Comparison of ENCODE assay signal across 25 cellular contexts in the genomic region with DNA sequence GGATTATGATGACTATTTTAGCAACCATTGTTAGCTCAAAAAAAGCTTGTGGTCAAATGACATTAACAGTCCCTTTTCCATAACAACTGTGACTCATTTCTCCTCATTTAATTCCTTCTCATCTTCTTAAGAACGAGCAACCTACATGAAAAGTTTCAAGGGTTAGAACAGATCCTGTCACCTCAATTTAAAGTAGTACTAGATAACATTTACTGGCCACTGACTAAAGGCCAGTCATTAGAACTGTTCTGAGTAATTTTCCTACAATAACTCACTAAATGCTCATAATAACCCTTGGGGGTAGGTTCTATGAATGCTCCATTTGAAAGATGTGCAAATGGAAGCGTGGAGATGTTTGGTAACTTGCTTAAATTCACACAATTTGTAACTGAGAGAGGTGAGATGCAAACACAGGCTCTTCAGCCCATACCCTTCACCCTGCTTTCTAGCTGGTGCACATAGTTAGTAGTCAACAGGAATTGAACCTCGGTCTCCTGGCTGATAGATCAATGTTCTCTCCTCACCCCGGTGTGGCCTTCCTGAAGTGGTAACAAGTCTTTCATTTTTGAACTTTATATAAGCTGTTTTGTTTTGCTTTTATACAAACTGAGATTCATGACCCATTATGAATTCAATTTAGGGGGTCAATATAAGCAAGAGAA.
DNase-seq lines count a peak whose midpoint lies in the region; ATAC-seq lines count a peak whose summit lies in the region.
"Had no signal": no experiment of that assay in that cellular context is flagged by ENCODE, and none has a peak within 500 bp of the region (broad histone marks: within the 10 kb centered on the region; RNA-seq: fewer than 3 reads in every experiment).

No MANE protein-coding gene starts in this region.

- peak; percentile 46 for ATAC-seq in HG02885 (IDR thresholded peaks at IDR 0.05; ENCODE audit: poor library complexity, unreplicated experiment)
- ATAC-seq in activated T-helper 17 cell treated with anti-CD3 and anti-CD28 coated beads, Interleukin-2, amount 50 U/mL, for 72 hours (replicated peaks) = peak; percentile 89
- ATAC-seq in memory B cell (ENCODE audit: low read depth) = no peak
- ATAC-seq in HG03342 (IDR thresholded peaks at IDR 0.05; ENCODE audit: unreplicated experiment) = no peak
- ATAC-seq: CD8-positive, alpha-beta T cell; left colon; upper lobe of right lung; WTC11 had no signal

- peak overlapping the region; percentile 13 for H3K27ac Mint-ChIP-seq in T-helper 2 cell treated with Interferon-gamma antibody and Interleukin-4, amounts not matched to agents 5 μg/mL and 100 μg/mL, for 36 hours
- peak overlapping the region; percentile 80 for H3K27ac Mint-ChIP-seq in activated T-helper 17 cell treated with anti-CD3 and anti-CD28 coated beads, Interleukin-2, amount 50 U/mL, for 72 hours
- peak overlapping the region; percentile 38 for H3K27ac Mint-ChIP-seq in memory B cell
- H3K27ac Mint-ChIP-seq: CD8-positive, alpha-beta T cell; HFFc6; WTC11 had no signal

- H3K4me3 Mint-ChIP-seq in T-helper 2 cell treated with Interferon-gamma antibody and Interleukin-4, amounts not matched to agents 5 μg/mL and 100 μg/mL, for 36 hours = no peak overlapping the region
- peak overlapping the region; percentile 25 for H3K4me3 Mint-ChIP-seq in activated T-helper 17 cell treated with anti-CD3 and anti-CD28 coated beads, Interleukin-2, amount 50 U/mL, for 72 hours
- no peak overlapping the region for H3K4me3 Mint-ChIP-seq in memory B cell
- H3K4me3 Mint-ChIP-seq: CD8-positive, alpha-beta T cell; HFFc6; nephron; WTC11 had no signal

- no peaks in the 10 kb centered on the region for H3K27me3 Mint-ChIP-seq in T-helper 2 cell treated with Interferon-gamma antibody and Interleukin-4, amounts not matched to agents 5 μg/mL and 100 μg/mL, for 36 hours (ENCODE audit: low read depth)
- no peaks in the 10 kb centered on the region for H3K27me3 Mint-ChIP-seq in activated T-helper 17 cell treated with anti-CD3 and anti-CD28 coated beads, Interleukin-2, amount 50 U/mL, for 72 hours
- H3K27me3 Mint-ChIP-seq in memory B cell = no peaks in the 10 kb centered on the region
- H3K27me3 Mint-ChIP-seq: progenitor cell of endocrine pancreas had no signal

- peaks cover 9% of the 10 kb centered on the region for H3K36me3 Mint-ChIP-seq in T-helper 2 cell treated with Interferon-gamma antibody and Interleukin-4, amounts not matched to agents 5 μg/mL and 100 μg/mL, for 36 hours (ENCODE audit: low read depth)
- H3K36me3 Mint-ChIP-seq in activated T-helper 17 cell treated with anti-CD3 and anti-CD28 coated beads, Interleukin-2, amount 50 U/mL, for 72 hours (ENCODE audit: low read depth) = no peaks in the 10 kb centered on the region
- H3K36me3 Mint-ChIP-seq in memory B cell = peaks cover 27% of the 10 kb centered on the region
- H3K36me3 Mint-ChIP-seq: CD8-positive, alpha-beta T cell had no signal

- peak; percentile 17 for DNase-seq in T-helper 2 cell treated with Interferon-gamma antibody and Interleukin-4, amounts not matched to agents 5 μg/mL and 100 μg/mL, for 36 hours (ENCODE audit: low spot score)
- no peak for DNase-seq in T-helper 2 cell
- no peak for DNase-seq in memory B cell (ENCODE audit: low spot score in 2 of 2)
- DNase-seq in NK-92 treated with Interleukin-12 subunit alpha and Interleukin-12 subunit beta, amount 100 ng/mL, for 24 hours (lab: John Stamatoyannopoulos, UW) = no peak
- DNase-seq in NCI-H345 treated with DMSO at 0.1 percent for 48 hours (lab: John Stamatoyannopoulos, UW; ENCODE audit: unreplicated experiment) = no peak
- DNase-seq: activated naive CD4-positive, alpha-beta T cell; CD8-positive, alpha-beta T cell; DMS153; GF-D8; HFFc6; left colon; NCI-H146; NCI-H2171 treated with DMSO at 0.1 percent for 48 hours; OCI-M1; SHP77; small intestine; stimulated activated CD4-positive, alpha-beta T cell treated with anti-CD3 and anti-CD28 coated beads, Interleukin-2, amount 100 ng/mL, for 48 hours; T-helper 1 cell; upper lobe of right lung had no signal

- H3K4me1 Mint-ChIP-seq in T-helper 2 cell treated with Interferon-gamma antibody and Interleukin-4, amounts not matched to agents 5 μg/mL and 100 μg/mL, for 36 hours (ENCODE audit: low read depth) = peaks cover 29% of the 10 kb centered on the region
- H3K4me1 Mint-ChIP-seq in activated T-helper 17 cell treated with anti-CD3 and anti-CD28 coated beads, Interleukin-2, amount 50 U/mL, for 72 hours = peaks cover 38% of the 10 kb centered on the region
- H3K4me1 Mint-ChIP-seq in memory B cell = peaks cover 53% of the 10 kb centered on the region

- peaks cover 11% of the 10 kb centered on the region for H3K9me3 Mint-ChIP-seq in T-helper 2 cell treated with Interferon-gamma antibody and Interleukin-4, amounts not matched to agents 5 μg/mL and 100 μg/mL, for 36 hours
- peaks cover 5% of the 10 kb centered on the region for H3K9me3 Mint-ChIP-seq in activated T-helper 17 cell treated with anti-CD3 and anti-CD28 coated beads, Interleukin-2, amount 50 U/mL, for 72 hours
- H3K9me3 Mint-ChIP-seq in memory B cell = peaks cover 6% of the 10 kb centered on the region
- H3K9me3 Mint-ChIP-seq: HFFc6 had no signal

Comparison
In these comparisons a context has a peak if more than half of its experiments do, and no peak if none do; other contexts are left out.
1. H3K27ac Mint-ChIP-seq: peak in every context shown above with its lines; median percentile 80 in activated T-helper 17 cell treated with anti-CD3 and anti-CD28 coated beads, Interleukin-2, amount 50 U/mL, for 72 hours; 38 in memory B cell; 13 in T-helper 2 cell treated with Interferon-gamma antibody and Interleukin-4, amounts not matched to agents 5 μg/mL and 100 μg/mL, for 36 hours.
2. ATAC-seq: peak in HG02885 (single experiment) and activated T-helper 17 cell treated with anti-CD3 and anti-CD28 coated beads, Interleukin-2, amount 50 U/mL, for 72 hours (single experiment); none in memory B cell (single experiment) and HG03342 (single experiment).